Comparison of ENCODE assay signal across 1 cellular context in the genomic region with DNA sequence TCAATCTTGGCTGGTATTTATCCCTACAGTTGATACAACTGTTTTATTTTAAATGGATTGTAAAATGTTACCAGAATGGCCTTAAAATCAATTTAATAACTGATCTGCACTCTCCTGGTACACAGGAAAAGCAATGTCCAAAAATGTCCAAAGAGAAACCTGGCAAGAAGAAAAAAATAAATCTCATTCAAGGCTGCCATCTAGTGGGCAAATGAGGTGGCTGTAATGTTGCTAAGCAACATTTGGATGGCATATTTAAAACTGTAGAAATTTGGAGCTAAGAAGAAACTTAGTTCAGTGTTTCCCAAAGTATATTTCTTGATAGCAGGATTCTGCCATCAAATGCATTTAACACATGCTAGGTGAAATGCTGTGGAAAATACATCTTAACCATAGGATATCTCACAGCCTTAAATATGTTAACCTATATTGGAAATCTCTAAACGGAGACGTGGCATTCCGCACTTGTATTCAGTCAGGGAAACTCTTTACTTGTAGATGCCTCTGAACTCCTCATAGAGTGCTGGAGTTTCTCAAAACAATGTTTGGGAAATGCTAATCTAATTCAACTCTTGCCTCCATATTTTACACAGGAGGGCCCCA.
TF ChIP-seq lines count a peak whose summit lies in the region.

No MANE protein-coding gene starts in this region.

TF ChIP-seq in HepG2, 621 proteins besides CTCF, POLR2A, EP300 and RAD21 (continued from another document):
- no peak for TF ChIP-seq DPF2 (CRISPR knock-in tag; IDR thresholded peaks at IDR 0.05; ENCODE audit: borderline replicate concordance, low read depth)
- TF ChIP-seq ZSCAN21 (CRISPR knock-in tag; IDR thresholded peaks at IDR 0.05; ENCODE audit: borderline replicate concordance), result no peak
- no peak for TF ChIP-seq ZNF674 (CRISPR knock-in tag; IDR thresholded peaks at IDR 0.05; ENCODE audit: low read depth)
- TF ChIP-seq, protein P1, sequence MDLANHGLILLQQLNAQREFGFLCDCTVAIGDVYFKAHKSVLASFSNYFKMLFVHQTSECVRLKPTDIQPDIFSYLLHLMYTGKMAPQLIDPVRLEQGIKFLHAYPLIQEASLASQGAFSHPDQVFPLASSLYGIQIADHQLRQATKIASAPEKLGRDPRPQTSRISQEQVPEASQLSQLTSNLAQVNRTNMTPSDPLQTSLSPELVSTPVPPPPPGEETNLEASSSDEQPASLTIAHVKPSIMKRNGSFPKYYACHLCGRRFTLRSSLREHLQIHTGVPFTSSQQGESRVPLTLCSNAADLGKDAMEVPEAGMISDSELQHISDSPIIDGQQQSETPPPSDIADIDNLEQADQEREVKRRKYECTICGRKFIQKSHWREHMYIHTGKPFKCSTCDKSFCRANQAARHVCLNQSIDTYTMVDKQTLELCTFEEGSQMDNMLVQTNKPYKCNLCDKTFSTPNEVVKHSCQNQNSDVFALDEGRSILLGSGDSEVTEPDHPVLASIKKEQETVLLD (CRISPR knock-in tag; IDR thresholded peaks at IDR 0.05; ENCODE audit: low read depth), result no peak
TF ChIP-seq in HepG2: peak in this region for 3.
